ENCODE assay signal across 21 cellular contexts in genomic region chr2:132974477-132975050, GRCh38.
DNase-seq lines count a peak whose midpoint lies in the region; ATAC-seq and TF ChIP-seq lines count a peak whose summit lies in the region.
"Had no signal": no experiment of that assay in that cellular context is flagged by ENCODE, and none has a peak within 500 bp of the region (broad histone marks: within the 10 kb centered on the region; RNA-seq: fewer than 3 reads in every experiment).

No MANE protein-coding gene starts in this region.

- H3K27me3 ChIP-seq in AG04450 (ENCODE audit: control insufficient read depth, insufficient read depth, low read length), result no peaks in the 10 kb centered on the region
- H3K27me3 ChIP-seq in GM23338 (ENCODE audit: insufficient read depth), result no peaks in the 10 kb centered on the region

- H4K20me1 ChIP-seq in GM23338 (replicated peaks; ENCODE audit: insufficient read depth), result no peaks in the 10 kb centered on the region

- no peaks in the 10 kb centered on the region for H3K9me2 ChIP-seq in GM23338 (ENCODE audit: insufficient read depth)

- H3K27ac Mint-ChIP-seq in GM23338, result no peak overlapping the region
- H3K27ac Mint-ChIP-seq in WTC11, result peak overlapping the region; percentile 14; the same call in 1 of the 2 replicates
- H3K27ac Mint-ChIP-seq: T-helper 1 cell treated with Interleukin-12 subunit alpha and Interleukin-12 subunit beta and Interleukin-4 antibody, amounts not matched to agents 30 μg/mL and 1 μg/mL, for 36 hours had no signal

- H3K79me2 ChIP-seq in GM23338 (replicated peaks; ENCODE audit: insufficient read depth), result no peaks in the 10 kb centered on the region

- no peaks in the 10 kb centered on the region for H3K36me3 ChIP-seq in GM23338 (ENCODE audit: insufficient read depth)

- H3K27ac ChIP-seq in AG04450 (ENCODE audit: low read depth, low read length), result no peak overlapping the region
- no peak overlapping the region for H3K27ac ChIP-seq in GM23338 (ENCODE audit: low read depth)
- H3K27ac ChIP-seq: GM23248 had no signal

- no peaks in the 10 kb centered on the region; the same call in 1 of the 3 replicates for H3K9me3 Mint-ChIP-seq in GM23338
- peaks cover 4% of the 10 kb centered on the region for H3K9me3 Mint-ChIP-seq in WTC11
- H3K9me3 Mint-ChIP-seq: T-helper 1 cell treated with Interleukin-12 subunit alpha and Interleukin-12 subunit beta and Interleukin-4 antibody, amounts not matched to agents 30 μg/mL and 1 μg/mL, for 36 hours had no signal

- peaks cover 25% of the 10 kb centered on the region for H3K4me1 Mint-ChIP-seq in GM23338
- H3K4me1 Mint-ChIP-seq in WTC11, result peaks cover 31% of the 10 kb centered on the region

- H3K27me3 Mint-ChIP-seq in GM23338 (ENCODE audit: insufficient read depth, low read depth, poor library complexity), result peaks cover 8% of the 10 kb centered on the region
- no peaks in the 10 kb centered on the region for H3K27me3 Mint-ChIP-seq in WTC11 (ENCODE audit: low read depth)

- no peaks in the 10 kb centered on the region for H3F3A ChIP-seq in GM23338 (replicated peaks; ENCODE audit: low read depth)

- POLR2A ChIA-PET in AG04450 (lab: Yijun Ruan, JAX) (no interaction called here), WTC11 (lab: Charles Lee) (no interaction called here)

- TF ChIP-seq CTCF in AG04450 (IDR thresholded peaks at IDR 0.05; ENCODE audit: low read depth, low read length), result no peak
- no peak for TF ChIP-seq CTCF in GM23338 (conservative IDR thresholded peaks at IDR 0.05; ENCODE audit: low read depth in 2 of 2)
- no peak for TF ChIP-seq CTCF in WTC11 (IDR thresholded peaks at IDR 0.05)

- CTCF ChIA-PET in AG04450 (lab: Charles Lee), result no interaction called here
- CTCF ChIA-PET in WTC11 (lab: Charles Lee), result no interaction called here

- H3K36me3 Mint-ChIP-seq in GM23338 (ENCODE audit: low read depth) (0 out of 3 replicates have a peak, but pooled peaks cover 1% of the 10 kb centered on the region), WTC11 (no peaks in the 10 kb centered on the region)

- no peaks in the 10 kb centered on the region for H3K9me3 ChIP-seq in AG04450 (ENCODE audit: control insufficient read depth, insufficient read depth, low read length)

- ATAC-seq in GM23338 (no peak), WTC11 (no peak), left lobe of liver (peak; percentile 26), GM19324 (IDR thresholded peaks at IDR 0.05; ENCODE audit: low FRiP score, unreplicated experiment) (no peak)
- ATAC-seq: Panc1 had no signal

- H2AFZ ChIP-seq in GM23338, result peak overlapping the region; percentile 19; the same call in 1 of the 2 replicates
- H2AFZ ChIP-seq: GM23248 had no signal

- peaks cover 14% of the 10 kb centered on the region for H3K4me1 ChIP-seq in GM23338 (ENCODE audit: insufficient read depth)

- H3K4me2 ChIP-seq in GM23338, result 0 out of 2 replicates have a peak overlapping the region, but pooled peaks have one; percentile 30

- H3K4me3 ChIP-seq in AG04450 (ENCODE audit: low read depth, low read length), result no peak overlapping the region
- H3K4me3 ChIP-seq in GM23338, result no peak overlapping the region
- H3K4me3 ChIP-seq: GM23248 had no signal

- no peak overlapping the region for H3K4me3 Mint-ChIP-seq in GM23338
- H3K4me3 Mint-ChIP-seq in WTC11, result no peak overlapping the region
- H3K4me3 Mint-ChIP-seq: T-helper 1 cell treated with Interleukin-12 subunit alpha and Interleukin-12 subunit beta and Interleukin-4 antibody, amounts not matched to agents 30 μg/mL and 1 μg/mL, for 36 hours had no signal

- peak; percentile 36 for DNase-seq in AG04450 (ENCODE audit: low read depth, low spot score)
- no peak for DNase-seq in GM23338 (ENCODE audit: low spot score)
- no peak for DNase-seq in WTC11 (ENCODE audit: low spot score)
- no peak for DNase-seq in left lobe of liver (ENCODE audit: low spot score)
- DNase-seq in NCI-H1930 (lab: John Stamatoyannopoulos, UW), result no peak
- no peak for DNase-seq in NOMO-1 (lab: John Stamatoyannopoulos, UW; ENCODE audit: unreplicated experiment in 2 of 2)
- no peak for DNase-seq in NCI-H2227 (lab: John Stamatoyannopoulos, UW; ENCODE audit: unreplicated experiment)
- DNase-seq: 8988T, C1 segment of cervical spinal cord, COR-L47, DMS53, GDM1, GM23248, Kasumi-1, NCI-H2081 treated with DMSO at 0.1 percent for 48 hours, NCI-H345, NCI-H748 treated with DMSO at 0.1 percent for 48 hours, SHP77 had no signal

TF ChIP-seq in WTC11, 78 proteins besides CTCF, POLR2A, EP300 and RAD21:
- TF ChIP-seq, protein P1, sequence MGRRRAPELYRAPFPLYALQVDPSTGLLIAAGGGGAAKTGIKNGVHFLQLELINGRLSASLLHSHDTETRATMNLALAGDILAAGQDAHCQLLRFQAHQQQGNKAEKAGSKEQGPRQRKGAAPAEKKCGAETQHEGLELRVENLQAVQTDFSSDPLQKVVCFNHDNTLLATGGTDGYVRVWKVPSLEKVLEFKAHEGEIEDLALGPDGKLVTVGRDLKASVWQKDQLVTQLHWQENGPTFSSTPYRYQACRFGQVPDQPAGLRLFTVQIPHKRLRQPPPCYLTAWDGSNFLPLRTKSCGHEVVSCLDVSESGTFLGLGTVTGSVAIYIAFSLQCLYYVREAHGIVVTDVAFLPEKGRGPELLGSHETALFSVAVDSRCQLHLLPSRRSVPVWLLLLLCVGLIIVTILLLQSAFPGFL (CRISPR knock-in tag; IDR thresholded peaks at IDR 0.05; ENCODE audit: borderline replicate concordance), result no peak
- TF ChIP-seq KAT7 (CRISPR knock-in tag; IDR thresholded peaks at IDR 0.05; ENCODE audit: borderline replicate concordance), result no peak
- TF ChIP-seq NR3C1 (CRISPR knock-in tag; conservative IDR thresholded peaks at IDR 0.05; ENCODE audit: low read depth), result no peak
- TF ChIP-seq, protein P2, sequence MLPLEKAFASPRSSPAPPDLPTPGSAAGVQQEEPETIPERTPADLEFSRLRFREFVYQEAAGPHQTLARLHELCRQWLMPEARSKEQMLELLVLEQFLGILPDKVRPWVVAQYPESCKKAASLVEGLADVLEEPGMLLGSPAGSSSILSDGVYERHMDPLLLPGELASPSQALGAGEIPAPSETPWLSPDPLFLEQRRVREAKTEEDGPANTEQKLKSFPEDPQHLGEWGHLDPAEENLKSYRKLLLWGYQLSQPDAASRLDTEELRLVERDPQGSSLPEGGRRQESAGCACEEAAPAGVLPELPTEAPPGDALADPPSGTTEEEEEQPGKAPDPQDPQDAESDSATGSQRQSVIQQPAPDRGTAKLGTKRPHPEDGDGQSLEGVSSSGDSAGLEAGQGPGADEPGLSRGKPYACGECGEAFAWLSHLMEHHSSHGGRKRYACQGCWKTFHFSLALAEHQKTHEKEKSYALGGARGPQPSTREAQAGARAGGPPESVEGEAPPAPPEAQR (CRISPR knock-in tag; IDR thresholded peaks at IDR 0.05), result no peak
- TF ChIP-seq ESRRA (CRISPR knock-in tag; IDR thresholded peaks at IDR 0.05; ENCODE audit: borderline replicate concordance), result no peak
- TF ChIP-seq, protein P3, sequence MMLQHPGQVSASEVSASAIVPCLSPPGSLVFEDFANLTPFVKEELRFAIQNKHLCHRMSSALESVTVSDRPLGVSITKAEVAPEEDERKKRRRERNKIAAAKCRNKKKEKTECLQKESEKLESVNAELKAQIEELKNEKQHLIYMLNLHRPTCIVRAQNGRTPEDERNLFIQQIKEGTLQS (CRISPR knock-in tag; conservative IDR thresholded peaks at IDR 0.05), result no peak
- no peak for TF ChIP-seq CREM (CRISPR knock-in tag; IDR thresholded peaks at IDR 0.05)
- no peak for TF ChIP-seq NR1H2 (CRISPR knock-in tag; IDR thresholded peaks at IDR 0.05)
- TF ChIP-seq ZBTB43 (CRISPR knock-in tag; IDR thresholded peaks at IDR 0.05), result no peak
- TF ChIP-seq MYBL2 (CRISPR knock-in tag; IDR thresholded peaks at IDR 0.05), result no peak
- no peak for TF ChIP-seq ZNF121 (CRISPR knock-in tag; IDR thresholded peaks at IDR 0.05)
- TF ChIP-seq IRF2 (CRISPR knock-in tag; IDR thresholded peaks at IDR 0.05; ENCODE audit: borderline replicate concordance, low read depth), result no peak
- no peak for TF ChIP-seq E2F1 (CRISPR knock-in tag; IDR thresholded peaks at IDR 0.05)
- TF ChIP-seq, protein P4, sequence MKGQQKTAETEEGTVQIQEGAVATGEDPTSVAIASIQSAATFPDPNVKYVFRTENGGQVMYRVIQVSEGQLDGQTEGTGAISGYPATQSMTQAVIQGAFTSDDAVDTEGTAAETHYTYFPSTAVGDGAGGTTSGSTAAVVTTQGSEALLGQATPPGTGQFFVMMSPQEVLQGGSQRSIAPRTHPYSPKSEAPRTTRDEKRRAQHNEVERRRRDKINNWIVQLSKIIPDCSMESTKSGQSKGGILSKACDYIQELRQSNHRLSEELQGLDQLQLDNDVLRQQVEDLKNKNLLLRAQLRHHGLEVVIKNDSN (CRISPR knock-in tag; IDR thresholded peaks at IDR 0.05), result no peak
